Comparison of ENCODE assay signal across 30 cellular contexts in genomic region chr6:146077992-146078391, GRCh38. TPM values are rescaled to one million over a fixed set of nuclear protein-coding genes. Genes with fewer than 3 reads are reported as not detected.
"Had no signal": no experiment of that assay in that cellular context is flagged by ENCODE, and none has a peak within 500 bp of the region (broad histone marks: within the 10 kb centered on the region; RNA-seq: fewer than 3 reads in every experiment).

No MANE protein-coding gene starts in this region.

- DNase-seq: glutamatergic neuron; heart left ventricle; kidney glomerular epithelial cell; left cardiac atrium; lower lobe of right lung; mammary epithelial cell; mesendoderm; naive B cell; natural killer cell; nephron progenitor cell; ovary; posterior cingulate gyrus; retina; sigmoid colon; small intestine; spleen; stimulated activated CD4-positive, alpha-beta T cell treated with anti-CD3 and anti-CD28 coated beads, Interleukin-4, amount 100 ng/mL, for 24 hours; stimulated activated naive CD4-positive, alpha-beta T cell; tibial artery; trophoblast cell; upper lobe of right lung had no signal

- H3K27ac ChIP-seq: heart left ventricle, lower lobe of right lung, ovary, prostate gland, sigmoid colon, spleen, suprapubic skin, thoracic aorta, tibial artery, upper lobe of right lung had no signal

- H3K4me3 ChIP-seq: heart left ventricle, lower lobe of right lung, ovary, prostate gland, sigmoid colon, spleen, suprapubic skin, thoracic aorta, tibial artery, upper lobe of right lung had no signal

- H3K4me1 ChIP-seq: heart left ventricle, lower lobe of right lung, prostate gland, sigmoid colon, spleen, suprapubic skin, tibial artery, upper lobe of right lung had no signal

- H3K9me3 ChIP-seq: lower lobe of right lung, ovary, prostate gland, sigmoid colon, suprapubic skin, thoracic aorta, tibial artery, upper lobe of right lung had no signal

- FAIRE-seq: keratinocyte, small intestine, urothelium cell line had no signal

- H3K27me3 ChIP-seq: heart left ventricle, ovary, sigmoid colon, spleen, suprapubic skin, tibial artery, upper lobe of right lung had no signal

- ATAC-seq: heart left ventricle; left cardiac atrium; left lobe of liver; lower lobe of right lung; natural killer cell; right cardiac atrium; stimulated activated effector memory CD8-positive, alpha-beta T cell treated with anti-CD3 and anti-CD28 coated beads, Interleukin-12 subunit alpha, Interleukin-12 subunit beta, amount 100 ng/mL, for 72 hours; upper lobe of right lung had no signal

- H3K36me3 ChIP-seq: heart left ventricle, lower lobe of right lung, ovary, prostate gland, sigmoid colon, spleen, suprapubic skin, thoracic aorta, tibial artery, upper lobe of right lung had no signal

RNA-seq across cellular contexts. Expression of gene GRM1, which starts 49.1 kb away (rescaled TPM):
- total RNA-seq: left lobe of liver, mammary epithelial cell, mononuclear cell, natural killer cell had no signal
- polyA plus RNA-seq: keratinocyte, mammary epithelial cell had no signal
